In genomic region chrX:119943185-119943988, GRCh38 we compare ENCODE assay signal across 1 cellular context.
TF ChIP-seq lines count a peak whose summit lies in the region.

TSS of gene NKAP (minus strand) at chrX:119943751. CDS start at chrX:119943605, 146 bp downstream.

TF ChIP-seq in GM23338, 12 proteins besides CTCF, POLR2A, EP300 and RAD21 (continued from another document):
- TF ChIP-seq ETS1 (IDR thresholded peaks at IDR 0.05) = peak; percentile 72
- peak; percentile 68 for TF ChIP-seq POLR2AphosphoS5 (IDR thresholded peaks at IDR 0.05; ENCODE audit: low read depth)
